In genomic region chr17:48360861-48361633, GRCh38 we compare ENCODE assay signal across 1 cellular context.
A peak's percentile ranks its signal among the peaks of the same experiment; 100 is the strongest.
TF ChIP-seq lines count a peak whose summit lies in the region.
"Not testable (repeated sequence)": the region's sequence is repeated elsewhere in the genome, so short reads cannot be mapped to it uniquely, and the experiment has no call there.

No MANE protein-coding gene starts in this region.

TF ChIP-seq in K562, 482 proteins besides CTCF, POLR2A, EP300 and RAD21 (continued from another document and continues in another):
- TF ChIP-seq GMEB1 (CRISPR knock-in tag; IDR thresholded peaks at IDR 0.05) (0 out of 2 replicates have a peak, but pooled peaks have one; percentile 29), ATF4 (CRISPR knock-in tag; IDR thresholded peaks at IDR 0.05) (peak; percentile 93), RBFOX2 (IDR thresholded peaks at IDR 0.05; ENCODE audit: low read depth, low read length) (peak; percentile 45), TBL1XR1 (IDR thresholded peaks at IDR 0.05; ENCODE audit: low read length in 2 of 2) (0 out of 4 replicates have a peak, but pooled peaks of 1 of the 2 experiments have one; percentile 20), MEIS2 (IDR thresholded peaks at IDR 0.05; ENCODE audit: partially characterized antibody) (peak; percentile 45), ZNF140 (CRISPR knock-in tag; IDR thresholded peaks at IDR 0.05) (0 out of 2 replicates have a peak, but pooled peaks have one; percentile 23), DEAF1 (CRISPR knock-in tag; IDR thresholded peaks at IDR 0.05) (0 out of 2 replicates have a peak, but pooled peaks have one; percentile 33), GTF2E2 (tag; IDR thresholded peaks at IDR 0.05) (peak; percentile 74; the same call in 1 of the 2 replicates), ZNF75A (CRISPR knock-in tag; IDR thresholded peaks at IDR 0.05) (0 out of 2 replicates have a peak, but pooled peaks have one; percentile 23), ZNF584 (CRISPR knock-in tag; IDR thresholded peaks at IDR 0.05; ENCODE audit: low read depth) (peak; percentile 97), SMAD4 (CRISPR knock-in tag; conservative IDR thresholded peaks at IDR 0.05) (peak; percentile 91), TOE1 (IDR thresholded peaks at IDR 0.05; ENCODE audit: borderline replicate concordance) (peak; percentile 38; the same call in 1 of the 2 replicates), ATF3 (IDR thresholded peaks at IDR 0.05) (peak; percentile 88), JUND (IDR thresholded peaks at IDR 0.05; ENCODE audit: borderline replicate concordance, low read depth, low read length) (peak; percentile 71; the same call in 1 of the 2 replicates), JUND (tag; IDR thresholded peaks at IDR 0.05; ENCODE audit: borderline replicate concordance, low read depth, low read length) (peak; percentile 49; the same call in 1 of the 3 replicates), HDAC2 (IDR thresholded peaks at IDR 0.05) (peak; percentile 24; the same call in 1 of the 2 replicates), KLF6 (CRISPR knock-in tag; IDR thresholded peaks at IDR 0.05; ENCODE audit: borderline replicate concordance) (peak; percentile 70; the same call in 1 of the 2 replicates), FOXM1 (IDR thresholded peaks at IDR 0.05; ENCODE audit: low read depth) (0 out of 2 replicates have a peak, but pooled peaks have one; percentile 20), ZNF354B (CRISPR knock-in tag; IDR thresholded peaks at IDR 0.05) (peak; percentile 58; the same call in 1 of the 2 replicates), SMARCE1 (IDR thresholded peaks at IDR 0.05) (peak; percentile 40; the same call in 1 of the 2 replicates), BCL6 (CRISPR knock-in tag; IDR thresholded peaks at IDR 0.05) (peak; percentile 77), BACH1 (tag; IDR thresholded peaks at IDR 0.05) (peak; percentile 87; the same call in 1 of the 2 replicates), ZNF668 (CRISPR knock-in tag; IDR thresholded peaks at IDR 0.05) (peak; percentile 45; the same call in 1 of the 2 replicates), LEF1 (IDR thresholded peaks at IDR 0.05) (peak; percentile 52; the same call in 1 of the 2 replicates), DDX20 (tag; IDR thresholded peaks at IDR 0.05; ENCODE audit: low read depth) (peak; percentile 69; the same call in 1 of the 2 replicates), FOSL1 (tag; conservative IDR thresholded peaks at IDR 0.05) (peak; percentile 59), AFF1 (IDR thresholded peaks at IDR 0.05; ENCODE audit: low read depth in 1 of 2, partially characterized antibody in 2 of 2) (peak in 1 of 2 experiments; percentile 59), ADNP (tag; IDR thresholded peaks at IDR 0.05) (peak; percentile 86), NR2C1 (tag; IDR thresholded peaks at IDR 0.05) (peak; percentile 65; the same call in 1 of the 2 replicates), CTBP1 (IDR thresholded peaks at IDR 0.05; ENCODE audit: borderline replicate concordance) (peak; percentile 38; the same call in 1 of the 2 replicates), ZNF644 (tag; IDR thresholded peaks at IDR 0.05; ENCODE audit: low read depth) (peak; percentile 85; the same call in 1 of the 2 replicates), SMARCA4 (IDR thresholded peaks at IDR 0.05) (peak; percentile 86; the same call in 1 of the 2 replicates), TEAD4 (IDR thresholded peaks at IDR 0.05; ENCODE audit: low read length) (peak; percentile 56), ZNF175 (CRISPR knock-in tag; IDR thresholded peaks at IDR 0.05; ENCODE audit: low read depth) (peak; percentile 99), HIVEP1 (CRISPR knock-in tag; IDR thresholded peaks at IDR 0.05) (peak; percentile 79; the same call in 1 of the 2 replicates), MAFG (tag; conservative IDR thresholded peaks at IDR 0.05) (0 out of 2 replicates have a peak, but pooled peaks have one; percentile 15), ZNF592 (IDR thresholded peaks at IDR 0.05) (0 out of 2 replicates have a peak, but pooled peaks have one; percentile 21), ARID1B (IDR thresholded peaks at IDR 0.05) (peak; percentile 74), POLR2G (IDR thresholded peaks at IDR 0.05; ENCODE audit: low read depth, low read length) (peak; percentile 34; the same call in 1 of the 2 replicates), IRF9 (tag; IDR thresholded peaks at IDR 0.05) (peak; percentile 31; the same call in 1 of the 2 replicates), ATF7 (IDR thresholded peaks at IDR 0.05) (peak; percentile 76; the same call in 1 of the 2 replicates), PBX2 (tag; conservative IDR thresholded peaks at IDR 0.05; ENCODE audit: low read depth) (peak; percentile 29; the same call in 1 of the 2 replicates), DPF2 (IDR thresholded peaks at IDR 0.05) (peak; percentile 76; the same call in 1 of the 2 replicates), ZNF239 (CRISPR knock-in tag; IDR thresholded peaks at IDR 0.05) (peak; percentile 66), FOXJ2 (tag; IDR thresholded peaks at IDR 0.05) (peak; percentile 62), ZNF384 (IDR thresholded peaks at IDR 0.05; ENCODE audit: low read depth, low read length) (peak; percentile 55)
- TF ChIP-seq TOE1 (CRISPR knock-in tag; IDR thresholded peaks at IDR 0.05; ENCODE audit: borderline replicate concordance, low read depth); ATF3 (CRISPR knock-in tag; conservative IDR thresholded peaks at IDR 0.05); FOXM1 (CRISPR knock-in tag; IDR thresholded peaks at IDR 0.05; ENCODE audit: low read depth); NR2C1 (IDR thresholded peaks at IDR 0.05); TEAD4 (CRISPR knock-in tag; IDR thresholded peaks at IDR 0.05; ENCODE audit: borderline replicate concordance); PBX2 (CRISPR knock-in tag; IDR thresholded peaks at IDR 0.05; ENCODE audit: low read depth): not testable (repeated sequence)
